Comparison of ENCODE assay signal across 24 cellular contexts in the genomic region with DNA sequence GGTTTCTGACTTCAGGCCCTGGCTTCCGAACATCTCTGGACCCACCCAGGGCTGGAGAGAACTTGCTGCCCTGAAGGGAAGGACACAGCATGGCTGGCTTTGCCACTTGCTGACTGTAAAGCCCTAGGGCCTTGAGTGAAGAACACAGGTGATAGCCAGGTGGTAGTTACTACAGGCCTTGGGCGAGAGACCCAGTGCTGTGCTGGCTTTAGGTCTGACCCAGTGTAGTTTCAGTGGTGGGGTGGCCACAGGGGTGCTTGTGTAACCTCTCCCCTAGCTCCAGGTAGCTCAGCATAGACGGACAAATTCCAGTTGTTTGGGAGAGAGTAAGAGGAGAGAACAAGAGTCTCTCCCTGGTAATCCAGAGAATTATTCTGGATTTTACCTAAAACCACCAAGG. TPM values are rescaled to one million over a fixed set of nuclear protein-coding genes. Genes with fewer than 3 reads are reported as not detected.
A peak's percentile ranks its signal among the peaks of the same experiment; 100 is the strongest.
DNase-seq lines count a peak whose midpoint lies in the region; ATAC-seq and TF ChIP-seq lines count a peak whose summit lies in the region.
"Had no signal": no experiment of that assay in that cellular context is flagged by ENCODE, and none has a peak within 500 bp of the region (broad histone marks: within the 10 kb centered on the region; RNA-seq: fewer than 3 reads in every experiment).

No MANE protein-coding gene starts in this region.

- no peak overlapping the region for H2BK5ac ChIP-seq in trophoblast cell (ENCODE audit: low read depth, low read length, poor library complexity)

- TF ChIP-seq CTCF in right atrium auricular region (IDR thresholded peaks at IDR 0.05) = no peak

- no peak overlapping the region for H2AK5ac ChIP-seq in trophoblast cell (ENCODE audit: low read length)

- no peak overlapping the region for H3K4ac ChIP-seq in trophoblast cell (ENCODE audit: low read depth, low read length)

- H3K79me2 ChIP-seq in trophoblast cell (ENCODE audit: control insufficient read depth, insufficient read depth, low read length, poor library complexity) = no peaks in the 10 kb centered on the region

- H4K8ac ChIP-seq in trophoblast cell (ENCODE audit: low read depth, low read length) = peak overlapping the region; percentile 22

- WGBS in trophoblast cell (ENCODE audit: extremely low coverage, insufficient coverage, insufficient read length) = no CpG with 5 or more reads among the region's 3 CpGs

- ATAC-seq in left ventricle myocardium superior = peak; percentile 17

- no peak overlapping the region for H2BK120ac ChIP-seq in trophoblast cell (ENCODE audit: insufficient read depth, low read length, poor library complexity)

- no peak overlapping the region for H2AFZ ChIP-seq in trophoblast cell (ENCODE audit: insufficient read depth, low read length, poor library complexity)
- H2AFZ ChIP-seq: GM23248, PC-9 had no signal

- no peak overlapping the region for H4K12ac ChIP-seq in trophoblast cell (ENCODE audit: low read depth, low read length)

- no peak overlapping the region for H3K4me3 ChIP-seq in right atrium auricular region
- no peak overlapping the region for H3K4me3 ChIP-seq in trophoblast cell (ENCODE audit: low read depth, low read length)
- H3K4me3 ChIP-seq: GM23248, PC-9, SJSA1 had no signal

- H3K9me3 ChIP-seq in right atrium auricular region (no peaks in the 10 kb centered on the region), trophoblast cell (ENCODE audit: insufficient read depth, low read depth, low read length) (peaks cover 2% of the 10 kb centered on the region)
- H3K9me3 ChIP-seq: SJSA1 had no signal

- intact Hi-C loops in left ventricle myocardium superior (cut with micrococcal nuclease) = no loop called here

- H3K23ac ChIP-seq in trophoblast cell (ENCODE audit: low read length) = no peak overlapping the region

- H3K27me3 ChIP-seq in right atrium auricular region (no peaks in the 10 kb centered on the region), trophoblast cell (ENCODE audit: insufficient read depth, low read length) (no peaks in the 10 kb centered on the region)
- H3K27me3 ChIP-seq: SJSA1 had no signal

- no peaks in the 10 kb centered on the region for H3K36me3 ChIP-seq in right atrium auricular region
- H3K36me3 ChIP-seq in trophoblast cell (ENCODE audit: control insufficient read depth in 1 of 2, insufficient read depth in 2 of 2, low read length in 2 of 2) = peaks cover 0 to 3% of the 10 kb centered on the region in 2 experiments
- H3K36me3 ChIP-seq: SJSA1 had no signal

- no peak overlapping the region for H2BK12ac ChIP-seq in trophoblast cell (ENCODE audit: low read length)

- no peak overlapping the region for H3K4me2 ChIP-seq in trophoblast cell (ENCODE audit: low read length)
- H3K4me2 ChIP-seq: PC-9 had no signal

- peak overlapping the region; percentile 33 for H3K18ac ChIP-seq in trophoblast cell (ENCODE audit: low read length)

- H3K14ac ChIP-seq in trophoblast cell (ENCODE audit: low read length) = no peak overlapping the region

- no peak overlapping the region for H3K9ac ChIP-seq in trophoblast cell (ENCODE audit: low read length)
- H3K9ac ChIP-seq: GM23248 had no signal

- H4K91ac ChIP-seq in trophoblast cell (ENCODE audit: low read depth, low read length) = no peak overlapping the region

- H3K4me1 ChIP-seq in right atrium auricular region (no peaks in the 10 kb centered on the region), trophoblast cell (ENCODE audit: control insufficient read depth in 1 of 2, insufficient read depth in 2 of 2, low read length in 2 of 2) (peaks cover 6 to 8% of the 10 kb centered on the region in 2 experiments)
- H3K4me1 ChIP-seq: SJSA1 had no signal

- DNase-seq in left ventricle myocardium superior (no peak), right atrium auricular region (ENCODE audit: low spot score) (no peak), trophoblast cell (peak in 1 of 2 donors; percentile 15), activated gamma-delta T cell treated with Interleukin-2 at 50 U/mL for 16 hours (no peak), NCI-H1417 (lab: John Stamatoyannopoulos, UW) (no peak), NCI-H146 treated with DMSO at 0.1 percent for 48 hours (lab: John Stamatoyannopoulos, UW; ENCODE audit: unreplicated experiment) (no peak), COLO668 (lab: John Stamatoyannopoulos, UW; ENCODE audit: unreplicated experiment) (no peak)
- DNase-seq: CD8-positive, alpha-beta memory T cell; DMS153; GM23248; H7; Kasumi-1; NCI-H1105; NCI-H1694; NCI-H2029 treated with DMSO at 0.1 percent for 48 hours; NCI-H446 treated with DMSO at 0.1 percent for 48 hours; NCI-H526; NCI-H82; PC-9; Right ventricle myocardium superior had no signal

- H3K27ac ChIP-seq in right atrium auricular region (no peak overlapping the region), cingulate gyrus (ENCODE audit: low read depth, low read length) (peak overlapping the region; percentile 32), trophoblast cell (ENCODE audit: low read depth, low read length) (no peak overlapping the region)
- H3K27ac ChIP-seq: 22Rv1, C4-2B, GM23248, PC-9, SJSA1 had no signal

- no peaks in the 10 kb centered on the region for H3K79me1 ChIP-seq in trophoblast cell (ENCODE audit: low read length)

RNA-seq across cellular contexts. Expression of a gene that starts 27.1 kb away (rescaled TPM):
- total RNA-seq in left ventricle myocardium superior (17.1 TPM), right atrium auricular region (10 to 100 TPM; 18.2 to 18.4 TPM)
- 33.7 and 35.6 TPM in 2 replicates for polyA plus RNA-seq in trophoblast cell (2013)
